In genomic region chr1:230643887-230644286, GRCh38 we compare ENCODE assay signal across 7 cellular contexts. TPM values are rescaled to one million over a fixed set of nuclear protein-coding genes. Genes with fewer than 3 reads are reported as not detected.
DNase-seq lines count a peak whose midpoint lies in the region; ATAC-seq and TF ChIP-seq lines count a peak whose summit lies in the region.

No MANE protein-coding gene starts in this region.

- H3K9ac ChIP-seq in MM.1S (ENCODE audit: low read length): peak overlapping the region; percentile 78; the same call in 1 of the 2 replicates
- H3K9ac ChIP-seq in parathyroid adenoma: no peak overlapping the region

- H3K27me3 Mint-ChIP-seq in central memory CD8-positive, alpha-beta T cell: peaks cover 7% of the 10 kb centered on the region

- no peaks in the 10 kb centered on the region for H4K20me1 ChIP-seq in MM.1S (ENCODE audit: insufficient read depth, low read length)

- 52 to 69% methylated on average over 4 of the region's 4 CpGs for WGBS in thyroid gland, 2 donors

- H3K36me3 ChIP-seq in GM06990 (ENCODE audit: control insufficient read depth, insufficient read depth, low read length): no peaks in the 10 kb centered on the region
- no peaks in the 10 kb centered on the region for H3K36me3 ChIP-seq in MM.1S (replicated peaks; ENCODE audit: insufficient read depth, low read length)
- no peaks in the 10 kb centered on the region for H3K36me3 ChIP-seq in parathyroid adenoma (ENCODE audit: control insufficient read depth, insufficient read depth, low read length)
- H3K36me3 ChIP-seq in thyroid gland: no peaks in the 10 kb centered on the region

- H3K9me3 Mint-ChIP-seq in central memory CD8-positive, alpha-beta T cell: no peaks in the 10 kb centered on the region

- no peaks in the 10 kb centered on the region for H3K9me3 ChIP-seq in MM.1S (replicated peaks; ENCODE audit: insufficient read depth, low read length)
- no peaks in the 10 kb centered on the region for H3K9me3 ChIP-seq in parathyroid adenoma (ENCODE audit: control insufficient read depth, low read length)
- H3K9me3 ChIP-seq in thyroid gland: no peaks in the 10 kb centered on the region

- no peak for ATAC-seq in central memory CD8-positive, alpha-beta T cell (replicated peaks; ENCODE audit: extremely low read depth, poor library complexity, severe bottlenecking)
- no peak for ATAC-seq in GM19395 (IDR thresholded peaks at IDR 0.05; ENCODE audit: unreplicated experiment)

- no peaks in the 10 kb centered on the region for H3K9me2 ChIP-seq in MM.1S (replicated peaks; ENCODE audit: insufficient read depth, low read length)

- H3K27ac ChIP-seq in MM.1S (ENCODE audit: low read length) (peak overlapping the region; percentile 79; the same call in 1 of the 2 replicates), parathyroid adenoma (peak overlapping the region; percentile 97), thyroid gland (no peak overlapping the region)

- TF ChIP-seq POLR2A in thyroid gland (IDR thresholded peaks at IDR 0.05): no peak

- peak overlapping the region; percentile 96 for H3K4me3 Mint-ChIP-seq in central memory CD8-positive, alpha-beta T cell

- H3K79me2 ChIP-seq in MM.1S (ENCODE audit: low read length): peaks cover 64% of the 10 kb centered on the region
- H3K79me2 ChIP-seq in parathyroid adenoma: peaks cover 14% of the 10 kb centered on the region

- peaks cover 44% of the 10 kb centered on the region for H3K4me1 Mint-ChIP-seq in central memory CD8-positive, alpha-beta T cell

- peaks cover 32% of the 10 kb centered on the region for H3K4me1 ChIP-seq in MM.1S (ENCODE audit: low read length)
- peaks cover 40% of the 10 kb centered on the region for H3K4me1 ChIP-seq in parathyroid adenoma
- H3K4me1 ChIP-seq in thyroid gland: peaks cover 19 to 23% of the 10 kb centered on the region in 2 donors

- DNase-seq in GM06990 (ENCODE audit: extremely low read depth, insufficient read length): no peak
- peak; percentile 67 for DNase-seq in MM.1S
- no peak for DNase-seq in central memory CD8-positive, alpha-beta T cell (ENCODE audit: low spot score in 2 of 2)
- DNase-seq in DMS 273 treated with DMSO at 0.1 percent for 48 hours (lab: John Stamatoyannopoulos, UW): no peak
- no peak for DNase-seq in thyroid gland

- H2AFZ ChIP-seq in MM.1S (ENCODE audit: low read length): no peak overlapping the region
- no peak overlapping the region for H2AFZ ChIP-seq in parathyroid adenoma

- intact Hi-C loops in thyroid gland (cut with DNase I): loop anchor here (5.0 kb wide), 1 partner anchor 128 kb away; no protein-coding TSS in a partner anchor

- H3K27me3 ChIP-seq in GM06990 (replicated peaks; ENCODE audit: control insufficient read depth, insufficient read depth, low read length) (no peaks in the 10 kb centered on the region), MM.1S (replicated peaks; ENCODE audit: insufficient read depth, low read length) (peaks cover 5% of the 10 kb centered on the region), parathyroid adenoma (ENCODE audit: control insufficient read depth, insufficient read depth, low read length) (no peaks in the 10 kb centered on the region), thyroid gland (no peaks in the 10 kb centered on the region)

- peaks cover 27% of the 10 kb centered on the region for H3F3A ChIP-seq in MM.1S (ENCODE audit: insufficient read depth, low read length)

- TF ChIP-seq CTCF in GM06990 (IDR thresholded peaks at IDR 0.05; ENCODE audit: insufficient read depth, low read length, poor library complexity, severe bottlenecking) (peak; percentile 15), MM.1S (IDR thresholded peaks at IDR 0.05; ENCODE audit: low read length) (peak; percentile 35), parathyroid adenoma (IDR thresholded peaks at IDR 0.05) (peak; percentile 7), thyroid gland (IDR thresholded peaks at IDR 0.05) (no peak)

- H3K4me2 ChIP-seq in MM.1S (ENCODE audit: low read depth, low read length) (peak overlapping the region; percentile 79), parathyroid adenoma (ENCODE audit: low read length) (peak overlapping the region; percentile 70)

- peak overlapping the region; percentile 82 for H3K4me3 ChIP-seq in GM06990 (replicated peaks; ENCODE audit: low read depth, low read length)
- H3K4me3 ChIP-seq in MM.1S (ENCODE audit: low read length): peak overlapping the region; percentile 82
- H3K4me3 ChIP-seq in parathyroid adenoma (ENCODE audit: low read depth, low read length): peak overlapping the region; percentile 78
- no peak overlapping the region for H3K4me3 ChIP-seq in thyroid gland (replicated peaks in 1 of 3)

- peaks cover 17% of the 10 kb centered on the region for H3K36me3 Mint-ChIP-seq in central memory CD8-positive, alpha-beta T cell (ENCODE audit: insufficient read depth)

- H3K27ac Mint-ChIP-seq in central memory CD8-positive, alpha-beta T cell (ENCODE audit: low read depth): no peak overlapping the region

RNA-seq across cellular contexts. Expression of gene COG2, which starts 1.6 kb away (rescaled TPM):
- 10 to 100 TPM; 36.3 to 48.1 (median 37.5) TPM for total RNA-seq in thyroid gland

Comparison
In these comparisons a context has a peak if more than half of its experiments do, and no peak if none do; other contexts are left out.
1. H3K4me3 ChIP-seq: peak in GM06990 (single experiment), MM.1S (single experiment) and parathyroid adenoma (single experiment); none in thyroid gland (0 of 3).
2. CTCF ChIP-seq: peak in GM06990 (single experiment), MM.1S (single experiment) and parathyroid adenoma (single experiment); none in thyroid gland (0 of 6).
3. H3K27ac ChIP-seq: peak in MM.1S (single experiment) and parathyroid adenoma (single experiment); none in thyroid gland (0 of 3).